15 cellular contexts compared by ENCODE assay signal in genomic region chr2:203126971-203127370, GRCh38.
"Had no signal": no experiment of that assay in that cellular context is flagged by ENCODE, and none has a peak within 500 bp of the region (broad histone marks: within the 10 kb centered on the region; RNA-seq: fewer than 3 reads in every experiment).

No MANE protein-coding gene starts in this region.

- H3K4me3 Mint-ChIP-seq: activated CD4-positive, alpha-beta T cell treated with anti-CD3 and anti-CD28 coated beads, Interleukin-2, amount 10 ng/mL, durations not matched to agents 7 days and 5 days; activated naive CD8-positive, alpha-beta T cell treated with anti-CD3 and anti-CD28 coated beads for 36 hours; nephron had no signal

- H3K9me3 Mint-ChIP-seq: activated CD4-positive, alpha-beta T cell treated with anti-CD3 and anti-CD28 coated beads, Interleukin-2, amount 10 ng/mL, durations not matched to agents 7 days and 5 days; activated naive CD8-positive, alpha-beta T cell treated with anti-CD3 and anti-CD28 coated beads for 36 hours; nephron had no signal

- H3K4me3 ChIP-seq: dorsolateral prefrontal cortex, psoas muscle had no signal

- H3K9me3 ChIP-seq: psoas muscle had no signal

- H3K27me3 Mint-ChIP-seq: activated CD4-positive, alpha-beta T cell treated with anti-CD3 and anti-CD28 coated beads, Interleukin-2, amount 10 ng/mL, durations not matched to agents 7 days and 5 days; activated naive CD8-positive, alpha-beta T cell treated with anti-CD3 and anti-CD28 coated beads for 36 hours had no signal

- H3K4me1 Mint-ChIP-seq: activated CD4-positive, alpha-beta T cell treated with anti-CD3 and anti-CD28 coated beads, Interleukin-2, amount 10 ng/mL, durations not matched to agents 7 days and 5 days; activated naive CD8-positive, alpha-beta T cell treated with anti-CD3 and anti-CD28 coated beads for 36 hours; nephron had no signal

- H3K27me3 ChIP-seq: dorsolateral prefrontal cortex had no signal

- H3K27ac Mint-ChIP-seq: activated CD4-positive, alpha-beta T cell treated with anti-CD3 and anti-CD28 coated beads, Interleukin-2, amount 10 ng/mL, durations not matched to agents 7 days and 5 days; activated naive CD8-positive, alpha-beta T cell treated with anti-CD3 and anti-CD28 coated beads for 36 hours; nephron had no signal

- ATAC-seq: psoas muscle, sciatic nerve had no signal

- H3K4me1 ChIP-seq: psoas muscle had no signal

- H3K27ac ChIP-seq: dorsolateral prefrontal cortex, psoas muscle had no signal

- H3K36me3 Mint-ChIP-seq: activated naive CD8-positive, alpha-beta T cell treated with anti-CD3 and anti-CD28 coated beads for 36 hours had no signal

- DNase-seq: activated CD4-positive, alpha-beta T cell treated with anti-CD3 and anti-CD28 coated beads, Interleukin-2, amount 10 ng/mL, durations not matched to agents 7 days and 5 days; activated CD4-positive, CD25-positive, alpha-beta regulatory T cell; activated CD8-positive, alpha-beta memory T cell treated with anti-CD3 and anti-CD28 coated beads for 24 hours; activated gamma-delta T cell treated with Interleukin-2 at 50 U/mL for 16 hours; activated naive CD8-positive, alpha-beta T cell treated with anti-CD3 and anti-CD28 coated beads for 36 hours; anterior cingulate cortex; dorsolateral prefrontal cortex; foreskin fibroblast; hypothalamus; mesenchymal stem cell; occipital lobe; psoas muscle; stimulated activated CD4-positive, alpha-beta T cell treated with anti-CD3 and anti-CD28 coated beads, Interleukin-1b, Interleukin-23, amount 100 ng/mL, for 48 hours had no signal
